7 cellular contexts compared by ENCODE assay signal in genomic region chr9:19408316-19408692, GRCh38. TPM values are rescaled to one million over a fixed set of nuclear protein-coding genes. Genes with fewer than 3 reads are reported as not detected.
A peak's percentile ranks its signal among the peaks of the same experiment; 100 is the strongest.
DNase-seq lines count a peak whose midpoint lies in the region; ATAC-seq and TF ChIP-seq lines count a peak whose summit lies in the region.

No MANE protein-coding gene starts in this region.

- peaks cover 3% of the 10 kb centered on the region for H3K27me3 Mint-ChIP-seq in activated T-helper 2 cell treated with anti-CD3 and anti-CD28 coated beads, Interferon-gamma antibody, Interleukin-2, Interleukin-4, amounts not matched to agents 10 μg/mL and 5 μg/mL and 100 μg/mL, durations not matched to agents 14 hours and 24 hours and 36 hours (ENCODE audit: low read depth)

- no peak for TF ChIP-seq POLR2A in sigmoid colon (IDR thresholded peaks at IDR 0.05)

- TF ChIP-seq CTCF in heart right ventricle (IDR thresholded peaks at IDR 0.05) (no peak), sigmoid colon (IDR thresholded peaks at IDR 0.05) (no peak)

- 0 to 1% methylated on average over 20 of the region's 20 CpGs for WGBS in heart right ventricle, 2 donors
- WGBS in sigmoid colon, 2 donors: 12 to 40% methylated on average over 20 of the region's 20 CpGs

- intact Hi-C loops in activated T-helper 2 cell treated with anti-CD3 and anti-CD28 coated beads, Interferon-gamma antibody, Interleukin-2, Interleukin-4, amounts not matched to agents 10 μg/mL and 5 μg/mL and 100 μg/mL, durations not matched to agents 14 hours and 24 hours and 36 hours (cut with micrococcal nuclease): loop anchor here (1.0 to 2.0 kb wide), 3 partner anchors 28 to 359 kb away; partner anchors contain the start of genes RPS6 and RRAGA
- intact Hi-C loops in heart right ventricle (cut with DNase I) (loop anchor here in 4 of 10 donors (1.0 to 2.0 kb wide), 4 partner anchors 23 to 48 kb away; partner anchors contain the start of gene RPS6 (in 4 of the 4)), sigmoid colon (cut with DNase I) (loop anchor here (2.0 kb wide), 2 partner anchors 28 to 48 kb away; partner anchors contain the start of gene RPS6)

- H3K4me1 Mint-ChIP-seq in activated T-helper 2 cell treated with anti-CD3 and anti-CD28 coated beads, Interferon-gamma antibody, Interleukin-2, Interleukin-4, amounts not matched to agents 10 μg/mL and 5 μg/mL and 100 μg/mL, durations not matched to agents 14 hours and 24 hours and 36 hours (ENCODE audit: low read depth): peaks cover 14% of the 10 kb centered on the region

- H3K4me1 ChIP-seq in heart right ventricle (peaks cover 0 to 46% (median 22%) of the 10 kb centered on the region in 9 donors), sigmoid colon (peaks cover 0 to 19% (median 11%) of the 10 kb centered on the region in 4 donors)

- H3K27me3 ChIP-seq in heart right ventricle (no peaks in the 10 kb centered on the region), sigmoid colon (no peaks in the 10 kb centered on the region)

- peak; percentile 10 for ATAC-seq in GM18909 (IDR thresholded peaks at IDR 0.05; ENCODE audit: poor library complexity, unreplicated experiment)
- ATAC-seq in HG03196 (IDR thresholded peaks at IDR 0.05; ENCODE audit: unreplicated experiment): peak; percentile 7
- ATAC-seq in heart right ventricle: peak; percentile 43 to 84 (median 69)

- no peak overlapping the region for H3K27ac Mint-ChIP-seq in activated T-helper 2 cell treated with anti-CD3 and anti-CD28 coated beads, Interferon-gamma antibody, Interleukin-2, Interleukin-4, amounts not matched to agents 10 μg/mL and 5 μg/mL and 100 μg/mL, durations not matched to agents 14 hours and 24 hours and 36 hours

- TF ChIP-seq EP300 in sigmoid colon (IDR thresholded peaks at IDR 0.05): no peak

- DNase-seq in activated T-helper 2 cell treated with anti-CD3 and anti-CD28 coated beads, Interferon-gamma antibody, Interleukin-2, Interleukin-4, amounts not matched to agents 10 μg/mL and 5 μg/mL and 100 μg/mL, durations not matched to agents 14 hours and 24 hours and 36 hours (ENCODE audit: low spot score): no peak
- DNase-seq in heart right ventricle (peak; percentile 70 to 74), sigmoid colon (peak; percentile 80), NCI-H1694 (lab: John Stamatoyannopoulos, UW) (no peak), CD1c-positive myeloid dendritic cell (ENCODE audit: extremely low spot score) (no peak)

- H3K4me3 ChIP-seq in heart right ventricle (peak overlapping the region; percentile 70 to 98 (median 92)), sigmoid colon (peak overlapping the region; percentile 81 to 85 (median 83))

- H3K36me3 ChIP-seq in heart right ventricle (peaks cover 0 to 8% (median 0%) of the 10 kb centered on the region in 9 donors), sigmoid colon (no peaks in the 10 kb centered on the region)

- H3K9me3 Mint-ChIP-seq in activated T-helper 2 cell treated with anti-CD3 and anti-CD28 coated beads, Interferon-gamma antibody, Interleukin-2, Interleukin-4, amounts not matched to agents 10 μg/mL and 5 μg/mL and 100 μg/mL, durations not matched to agents 14 hours and 24 hours and 36 hours: peaks cover 4% of the 10 kb centered on the region

- no peaks in the 10 kb centered on the region for H3K36me3 Mint-ChIP-seq in activated T-helper 2 cell treated with anti-CD3 and anti-CD28 coated beads, Interferon-gamma antibody, Interleukin-2, Interleukin-4, amounts not matched to agents 10 μg/mL and 5 μg/mL and 100 μg/mL, durations not matched to agents 14 hours and 24 hours and 36 hours (ENCODE audit: low read depth)

- peak overlapping the region; percentile 55 to 96 (median 90) for H3K27ac ChIP-seq in heart right ventricle
- H3K27ac ChIP-seq in sigmoid colon: peak overlapping the region; percentile 80 to 87 (median 86)

- H3K4me3 Mint-ChIP-seq in activated T-helper 2 cell treated with anti-CD3 and anti-CD28 coated beads, Interferon-gamma antibody, Interleukin-2, Interleukin-4, amounts not matched to agents 10 μg/mL and 5 μg/mL and 100 μg/mL, durations not matched to agents 14 hours and 24 hours and 36 hours (ENCODE audit: low read depth): peak overlapping the region; percentile 67

- H3K9me3 ChIP-seq in heart right ventricle (peaks cover 0 to 8% (median 0%) of the 10 kb centered on the region in 11 donors), sigmoid colon (no peaks in the 10 kb centered on the region)

RNA-seq across cellular contexts. Expression of gene ACER2, which starts 0.5 kb away (rescaled TPM):
- 1.0 and 1.3 TPM in 2 replicates for total RNA-seq in activated T-helper 2 cell treated with anti-CD3 and anti-CD28 coated beads, Interferon-gamma antibody, Interleukin-2, Interleukin-4, amounts not matched to agents 10 μg/mL and 5 μg/mL and 100 μg/mL, durations not matched to agents 14 hours and 24 hours and 36 hours
- total RNA-seq in heart right ventricle: 1 to 10 TPM; 1.7 to 8.7 (median 4.0) TPM
- polyA plus RNA-seq in heart right ventricle: under 1 TPM; 0.52 to 0.88 TPM
- 1 to 10 TPM; 3.1 to 4.3 (median 3.4) TPM for total RNA-seq in sigmoid colon
- 1 to 10 TPM; 1.2 to 1.8 (median 1.3) TPM for polyA plus RNA-seq in sigmoid colon

RNA-seq across cellular contexts. Expression of gene RPS6, which starts 28.3 kb away (rescaled TPM):
- 2,288 and 2,340 TPM in 2 replicates for total RNA-seq in activated T-helper 2 cell treated with anti-CD3 and anti-CD28 coated beads, Interferon-gamma antibody, Interleukin-2, Interleukin-4, amounts not matched to agents 10 μg/mL and 5 μg/mL and 100 μg/mL, durations not matched to agents 14 hours and 24 hours and 36 hours
- total RNA-seq in heart right ventricle: 1,000 to 10,000 TPM in 2 of 10 donors, 100 to 1,000 TPM in 8; 741 to 1,132 (median 846) TPM
- 1,000 to 10,000 TPM; 1,705 to 2,340 TPM for polyA plus RNA-seq in heart right ventricle
- 1,000 to 10,000 TPM; 1,146 to 1,927 (median 1,689) TPM for total RNA-seq in sigmoid colon
- 1,000 to 10,000 TPM; 3,030 to 4,732 (median 3,156) TPM for polyA plus RNA-seq in sigmoid colon

Comparison
In these comparisons a context has a peak if more than half of its experiments do, and no peak if none do; other contexts are left out.
1. ATAC-seq: peak in every context shown above with its lines; median percentile 69 in heart right ventricle; 10 in GM18909; 7 in HG03196.
2. DNase-seq: peak in heart right ventricle (2 of 2) and sigmoid colon (single experiment); none in activated T-helper 2 cell treated with anti-CD3 and anti-CD28 coated beads, Interferon-gamma antibody, Interleukin-2, Interleukin-4, amounts not matched to agents 10 μg/mL and 5 μg/mL and 100 μg/mL, durations not matched to agents 14 hours and 24 hours and 36 hours (single experiment), NCI-H1694 (single experiment) and CD1c-positive myeloid dendritic cell (single experiment).